Comparison of ENCODE assay signal across 17 cellular contexts in genomic region chr20:43825635-43826034, GRCh38.
DNase-seq lines count a peak whose midpoint lies in the region; ATAC-seq, FAIRE-seq and TF ChIP-seq lines count a peak whose summit lies in the region.
"Had no signal": no experiment of that assay in that cellular context is flagged by ENCODE, and none has a peak within 500 bp of the region (broad histone marks: within the 10 kb centered on the region; RNA-seq: fewer than 3 reads in every experiment).

No MANE protein-coding gene starts in this region.

- no peaks in the 10 kb centered on the region for H3K27me3 ChIP-seq in BE2C
- H3K27me3 ChIP-seq in spleen (replicated peaks in 1 of 7) = peaks cover 0 to 39% (median 0%) of the 10 kb centered on the region in 7 donors

- no peak for FAIRE-seq in urothelium cell line (lab: Jason Lieb, UNC)

- H3K9me3 ChIP-seq in BE2C = peaks cover 1% of the 10 kb centered on the region; the same call in 1 of the 2 replicates
- peaks cover 0 to 5% (median 1%) of the 10 kb centered on the region in 8 donors for H3K9me3 ChIP-seq in spleen
- H3K9me3 ChIP-seq: SJCRH30 had no signal

- H3K36me3 ChIP-seq in BE2C = no peaks in the 10 kb centered on the region
- H3K36me3 ChIP-seq in spleen = no peaks in the 10 kb centered on the region
- H3K36me3 ChIP-seq: SJCRH30 had no signal

- H3K4me1 ChIP-seq in BE2C (peaks cover 4% of the 10 kb centered on the region; the same call in 1 of the 2 replicates), spleen (no peaks in the 10 kb centered on the region)
- H3K4me1 ChIP-seq: SJCRH30 had no signal

- TF ChIP-seq POLR2A in spleen (IDR thresholded peaks at IDR 0.05) = no peak

- H3K4me3 ChIP-seq in BE2C (ENCODE audit: low read depth, low read length) = no peak overlapping the region
- no peak overlapping the region for H3K4me3 ChIP-seq in spleen
- H3K4me3 ChIP-seq: SJCRH30 had no signal

- ATAC-seq in HG03354 (IDR thresholded peaks at IDR 0.05; ENCODE audit: poor library complexity, severe bottlenecking, unreplicated experiment) (no peak), HG03457 (IDR thresholded peaks at IDR 0.05; ENCODE audit: unreplicated experiment) (no peak)

- DNase-seq in BE2C (peak; percentile 66), GM20000 (ENCODE audit: low spot score) (peak; percentile 28), RPMI7951 (ENCODE audit: low read depth) (peak; percentile 40), medulla oblongata (ENCODE audit: extremely low spot score) (peak; percentile 2), spleen (no peak), urothelium cell line (ENCODE audit: low spot score) (no peak)
- DNase-seq: 8988T; CD4-positive, CD25-positive, alpha-beta regulatory T cell; DMS53; H9; NCI-H1092 treated with DMSO at 0.1 percent for 48 hours; NCI-H1694; NCI-H2171 treated with DMSO at 0.1 percent for 48 hours; NCI-H82; SJCRH30 had no signal

- TF ChIP-seq CTCF in BE2C (IDR thresholded peaks at IDR 0.05; ENCODE audit: low read depth, low read length) = no peak
- no peak for TF ChIP-seq CTCF in GM20000 (IDR thresholded peaks at IDR 0.05; ENCODE audit: extremely low read depth, missing control alignments)
- TF ChIP-seq CTCF in spleen (IDR thresholded peaks at IDR 0.05 in 8 of 11, conservative IDR thresholded peaks at IDR 0.05 in 3 of 11) = no peak

- no peak overlapping the region for H3K27ac ChIP-seq in spleen
- H3K27ac ChIP-seq: SJCRH30 had no signal

- intact Hi-C loops in spleen (cut with DNase I; ENCODE audit: low total_unique reads) = no loop called here

- WGBS in spleen, 5 donors = 51 to 79% (median 57%) methylated on average over 8 of the region's 8 CpGs

Comparison
In these comparisons a context has a peak if more than half of its experiments do, and no peak if none do; other contexts are left out.
1. DNase-seq: peak in BE2C (single experiment), GM20000 (single experiment), RPMI7951 (single experiment) and medulla oblongata (single experiment); none in spleen (single experiment) and urothelium cell line (single experiment).